23 cellular contexts compared by ENCODE assay signal in genomic region chr3:188088948-188089685, GRCh38.
DNase-seq lines count a peak whose midpoint lies in the region; ATAC-seq and TF ChIP-seq lines count a peak whose summit lies in the region.
"Had no signal": no experiment of that assay in that cellular context is flagged by ENCODE, and none has a peak within 500 bp of the region (broad histone marks: within the 10 kb centered on the region; RNA-seq: fewer than 3 reads in every experiment).

No MANE protein-coding gene starts in this region.

- no peaks in the 10 kb centered on the region for H4K20me1 ChIP-seq in OCI-LY1 (ENCODE audit: insufficient read depth, low read length)

- peak overlapping the region; percentile 72 for H3K9ac ChIP-seq in OCI-LY1 (ENCODE audit: low read length)
- H3K9ac ChIP-seq: GM23248 had no signal

- H3K9me3 ChIP-seq in OCI-LY1 (ENCODE audit: low read length) (no peaks in the 10 kb centered on the region; the same call in 1 of the 2 replicates), neutrophil (no peaks in the 10 kb centered on the region)
- H3K9me3 ChIP-seq: Peyer's patch, SJCRH30 had no signal

- TF ChIP-seq CTCF in OCI-LY1 (IDR thresholded peaks at IDR 0.05; ENCODE audit: low read length) = no peak
- TF ChIP-seq CTCF in choroid plexus epithelial cell (conservative IDR thresholded peaks at IDR 0.05; ENCODE audit: low read depth, low read length) = no peak
- no peak for TF ChIP-seq CTCF in neutrophil (IDR thresholded peaks at IDR 0.05)

- DNase-seq in DMS53 (lab: John Stamatoyannopoulos, UW) (peak; percentile 7), DMS53 treated with DMSO at 0.1 percent for 48 hours (lab: John Stamatoyannopoulos, UW; ENCODE audit: unreplicated experiment) (no peak), choroid plexus epithelial cell (ENCODE audit: low read depth) (peak; percentile 61), NOMO-1 (lab: John Stamatoyannopoulos, UW; ENCODE audit: unreplicated experiment in 2 of 2) (no peak)
- DNase-seq in activated CD4-positive, CD25-positive, alpha-beta regulatory T cell (lab: John Stamatoyannopoulos, UW) = no peak
- DNase-seq: DMS79, GM23248, HCEC 1CT, Kasumi-1, NCI-H1092, NCI-H1436, NCI-H187 treated with DMSO at 0.1 percent for 48 hours, NCI-H2227 treated with DMSO at 0.1 percent for 48 hours, NCI-H510A treated with DMSO at 0.1 percent for 48 hours, NCI-H748 treated with DMSO at 0.1 percent for 48 hours, Peyer's patch, SJCRH30, T-helper 1 cell had no signal

- H3K79me2 ChIP-seq in OCI-LY1 (ENCODE audit: insufficient read depth, low read length) = no peaks in the 10 kb centered on the region

- H3K4me3 ChIP-seq in OCI-LY1 (ENCODE audit: low read depth, low read length, poor library complexity, severe bottlenecking) (peak overlapping the region; percentile 17), choroid plexus epithelial cell (ENCODE audit: low read depth, low read length) (no peak overlapping the region), neutrophil (ENCODE audit: low read depth in 1 of 2, low read length in 1 of 2) (no peak overlapping the region)
- H3K4me3 ChIP-seq: GM12878, GM23248, Peyer's patch, SJCRH30 had no signal

- no peak for ATAC-seq in HG02798 (IDR thresholded peaks at IDR 0.05; ENCODE audit: poor library complexity, unreplicated experiment)
- ATAC-seq: GM12878 had no signal

- no peak overlapping the region for H2AFZ ChIP-seq in OCI-LY1 (ENCODE audit: low read length)
- H2AFZ ChIP-seq: GM23248 had no signal

- no peaks in the 10 kb centered on the region for H3K27me3 ChIP-seq in OCI-LY1 (ENCODE audit: insufficient read depth, low read length)
- H3K27me3 ChIP-seq in neutrophil = no peaks in the 10 kb centered on the region
- H3K27me3 ChIP-seq: Peyer's patch, SJCRH30 had no signal

- peaks cover 95% of the 10 kb centered on the region for H3K4me1 ChIP-seq in OCI-LY1 (ENCODE audit: insufficient read depth, low read length, severe bottlenecking)
- peaks cover 42 to 50% of the 10 kb centered on the region in 2 experiments for H3K4me1 ChIP-seq in neutrophil (ENCODE audit: control insufficient read depth in 1 of 2, insufficient read depth in 1 of 2, low read depth in 1 of 2, low read length in 1 of 2)
- H3K4me1 ChIP-seq: Peyer's patch, SJCRH30 had no signal

- peak overlapping the region; percentile 59 for H3K4me2 ChIP-seq in OCI-LY1 (ENCODE audit: low read length)

- no peaks in the 10 kb centered on the region for H3K9me2 ChIP-seq in OCI-LY1 (ENCODE audit: low read depth, low read length)

- H3K27ac ChIP-seq in OCI-LY1 (ENCODE audit: low read depth, low read length, poor library complexity, severe bottlenecking) (peak overlapping the region; percentile 98), neutrophil (peak overlapping the region; percentile 64)
- H3K27ac ChIP-seq: 22Rv1, GM23248, Peyer's patch, SJCRH30 had no signal

- peaks cover 34% of the 10 kb centered on the region for H3F3A ChIP-seq in OCI-LY1 (ENCODE audit: insufficient read depth, low read length)

- H3K36me3 ChIP-seq in OCI-LY1 (ENCODE audit: insufficient read depth, low read length) (no peaks in the 10 kb centered on the region), neutrophil (no peaks in the 10 kb centered on the region)
- H3K36me3 ChIP-seq: Peyer's patch, SJCRH30 had no signal

Comparison
In these comparisons a context has a peak if more than half of its experiments do, and no peak if none do; other contexts are left out.
1. DNase-seq: peak in DMS53 (single experiment) and choroid plexus epithelial cell (single experiment); none in DMS53 treated with DMSO at 0.1 percent for 48 hours (single experiment), activated CD4-positive, CD25-positive, alpha-beta regulatory T cell (0 of 4) and NOMO-1 (0 of 2).